In genomic region chr12:5191803-5192538, GRCh38 we compare ENCODE assay signal across 17 cellular contexts.
"Had no signal": no experiment of that assay in that cellular context is flagged by ENCODE, and none has a peak within 500 bp of the region (broad histone marks: within the 10 kb centered on the region; RNA-seq: fewer than 3 reads in every experiment).

No MANE protein-coding gene starts in this region.

- H3K9ac ChIP-seq: neural progenitor cell had no signal

- H3K4me1 Mint-ChIP-seq: stimulated activated effector memory CD8-positive, alpha-beta T cell treated with anti-CD3 and anti-CD28 coated beads, Interleukin-12 subunit alpha, Interleukin-12 subunit beta, amount 100 ng/mL, for 72 hours had no signal

- H3K4me2 ChIP-seq: neural progenitor cell had no signal

- H3K9me3 ChIP-seq: esophagus squamous epithelium, gastroesophageal sphincter, ovary, suprapubic skin, thyroid gland, upper lobe of left lung, vagina had no signal

- DNase-seq: effector memory CD4-positive, alpha-beta T cell; esophagus squamous epithelium; nucleus accumbens; ovary; right cardiac atrium; stimulated activated CD4-positive, alpha-beta T cell treated with anti-CD3 and anti-CD28 coated beads, Interleukin-4, amount 100 ng/mL, for 1 hour; stimulated activated CD8-positive, alpha-beta memory T cell treated with anti-CD3 and anti-CD28 coated beads, Interleukin-4, amount 100 ng/mL, for 48 hours; stimulated activated naive CD8-positive, alpha-beta T cell treated with anti-CD3 and anti-CD28 coated beads, Interleukin-15, Interleukin-2, amounts not matched to agents 100 U/mL and 50 U/mL, for 24 hours; thyroid gland; upper lobe of left lung had no signal

- ATAC-seq: gastroesophageal sphincter; left lobe of liver; natural killer cell treated with Interleukin-12 subunit alpha and Interleukin-12 subunit beta and Interleukin-15 and Interleukin-18, amount 100 ng/mL, for 72 hours; right cardiac atrium; stimulated activated effector memory CD8-positive, alpha-beta T cell treated with anti-CD3 and anti-CD28 coated beads, Interleukin-12 subunit alpha, Interleukin-12 subunit beta, amount 100 ng/mL, for 72 hours; stimulated activated naive CD8-positive, alpha-beta T cell treated with anti-CD3 and anti-CD28 coated beads, Interleukin-15, Interleukin-2, amounts not matched to agents 100 U/mL and 50 U/mL, for 24 hours had no signal

- H3K27me3 ChIP-seq: esophagus squamous epithelium, neural progenitor cell, ovary, thyroid gland, upper lobe of left lung, vagina had no signal

- H3K27ac ChIP-seq: esophagus squamous epithelium, gastroesophageal sphincter, neural progenitor cell, ovary, suprapubic skin, thyroid gland, upper lobe of left lung, vagina had no signal

- H3K9me3 Mint-ChIP-seq: natural killer cell treated with Interleukin-12 subunit alpha and Interleukin-12 subunit beta and Interleukin-15 and Interleukin-18, amount 100 ng/mL, for 72 hours; neural progenitor cell; stimulated activated effector memory CD8-positive, alpha-beta T cell treated with anti-CD3 and anti-CD28 coated beads, Interleukin-12 subunit alpha, Interleukin-12 subunit beta, amount 100 ng/mL, for 72 hours had no signal

- H3K36me3 ChIP-seq: esophagus squamous epithelium, gastroesophageal sphincter, neural progenitor cell, ovary, suprapubic skin, thyroid gland, upper lobe of left lung, vagina had no signal

- H3K4me1 ChIP-seq: esophagus squamous epithelium, gastroesophageal sphincter, suprapubic skin, thyroid gland, upper lobe of left lung, vagina had no signal

- H3K4me3 Mint-ChIP-seq: natural killer cell treated with Interleukin-12 subunit alpha and Interleukin-12 subunit beta and Interleukin-15 and Interleukin-18, amount 100 ng/mL, for 72 hours; neural progenitor cell; stimulated activated effector memory CD8-positive, alpha-beta T cell treated with anti-CD3 and anti-CD28 coated beads, Interleukin-12 subunit alpha, Interleukin-12 subunit beta, amount 100 ng/mL, for 72 hours had no signal

- H3K27ac Mint-ChIP-seq: natural killer cell treated with Interleukin-12 subunit alpha and Interleukin-12 subunit beta and Interleukin-15 and Interleukin-18, amount 100 ng/mL, for 72 hours; neural progenitor cell; stimulated activated effector memory CD8-positive, alpha-beta T cell treated with anti-CD3 and anti-CD28 coated beads, Interleukin-12 subunit alpha, Interleukin-12 subunit beta, amount 100 ng/mL, for 72 hours had no signal

- H2AFZ ChIP-seq: neural progenitor cell had no signal

- H3K36me3 Mint-ChIP-seq: natural killer cell treated with Interleukin-12 subunit alpha and Interleukin-12 subunit beta and Interleukin-15 and Interleukin-18, amount 100 ng/mL, for 72 hours; neural progenitor cell; stimulated activated effector memory CD8-positive, alpha-beta T cell treated with anti-CD3 and anti-CD28 coated beads, Interleukin-12 subunit alpha, Interleukin-12 subunit beta, amount 100 ng/mL, for 72 hours had no signal

- H3K4me3 ChIP-seq: esophagus squamous epithelium, gastroesophageal sphincter, neural progenitor cell, ovary, suprapubic skin, thyroid gland, upper lobe of left lung, vagina had no signal
